15 cellular contexts compared by ENCODE assay signal in genomic region chr3:141115752-141116541, GRCh38.
DNase-seq lines count a peak whose midpoint lies in the region; ATAC-seq, FAIRE-seq and TF ChIP-seq lines count a peak whose summit lies in the region.
"Had no signal": no experiment of that assay in that cellular context is flagged by ENCODE, and none has a peak within 500 bp of the region (broad histone marks: within the 10 kb centered on the region; RNA-seq: fewer than 3 reads in every experiment).

No MANE protein-coding gene starts in this region.

- H3K4me3 Mint-ChIP-seq in mesothelial cell of epicardium: no peak overlapping the region
- H3K4me3 Mint-ChIP-seq in stimulated activated memory B cell treated with anti-CD40 and anti-IgM and Interleukin-4, amounts not matched to agents 10 μg/mL and 1 μg/mL and 100 μg/mL, for 72 hours: no peak overlapping the region
- H3K4me3 Mint-ChIP-seq: activated naive CD8-positive, alpha-beta T cell; naive B cell had no signal

- H3K27ac Mint-ChIP-seq in mesothelial cell of epicardium: peak overlapping the region; percentile 56
- H3K27ac Mint-ChIP-seq in stimulated activated memory B cell treated with anti-CD40 and anti-IgM and Interleukin-4, amounts not matched to agents 10 μg/mL and 1 μg/mL and 100 μg/mL, for 72 hours: no peak overlapping the region
- H3K27ac Mint-ChIP-seq: activated naive CD8-positive, alpha-beta T cell; naive B cell had no signal

- TF ChIP-seq CTCF in fibroblast of villous mesenchyme (IDR thresholded peaks at IDR 0.05; ENCODE audit: insufficient read depth, low read depth, low read length): no peak
- no peak for TF ChIP-seq CTCF in mesothelial cell of epicardium (IDR thresholded peaks at IDR 0.05; ENCODE audit: unreplicated experiment)

- in situ Hi-C loops in KBM-7 (cut with MboI; ENCODE audit: low pct_unique_long_range_greater_than_20kb, low sequenced_read_pairs): loop anchor here (25.0 kb wide), 1 partner anchor 104 kb away; no protein-coding TSS in a partner anchor

- peaks cover 7% of the 10 kb centered on the region for H3K4me1 Mint-ChIP-seq in mesothelial cell of epicardium
- H3K4me1 Mint-ChIP-seq in stimulated activated memory B cell treated with anti-CD40 and anti-IgM and Interleukin-4, amounts not matched to agents 10 μg/mL and 1 μg/mL and 100 μg/mL, for 72 hours: no peaks in the 10 kb centered on the region
- H3K4me1 Mint-ChIP-seq: naive B cell had no signal

- H3K4me3 ChIP-seq in fibroblast of villous mesenchyme (ENCODE audit: low read depth, low read length): no peak overlapping the region

- no peak for TF ChIP-seq POLR2A in H54 (IDR thresholded peaks at IDR 0.05; ENCODE audit: low read depth, low read length)

- no peaks in the 10 kb centered on the region for H3K36me3 ChIP-seq in KOPT-K1 (ENCODE audit: insufficient read depth, low read length)

- no peaks in the 10 kb centered on the region for H3K9me3 ChIP-seq in KOPT-K1 (ENCODE audit: insufficient read depth, low read length, poor library complexity, severe bottlenecking)

- H3K27ac ChIP-seq in KOPT-K1 (ENCODE audit: low read depth, low read length, poor library complexity, severe bottlenecking): peak overlapping the region; percentile 10
- H3K27ac ChIP-seq: epithelial cell of prostate had no signal

- peak; percentile 41 for ATAC-seq in stimulated activated memory B cell treated with anti-CD40 and anti-IgM and Interleukin-4, amounts not matched to agents 10 μg/mL and 1 μg/mL and 100 μg/mL, for 72 hours
- no peak for ATAC-seq in HG03097 (IDR thresholded peaks at IDR 0.05; ENCODE audit: low FRiP score, unreplicated experiment)

- FAIRE-seq in H54 (lab: Jason Lieb, UNC): no peak

- DNase-seq in fibroblast of villous mesenchyme (ENCODE audit: low read depth) (peak; percentile 88), mesothelial cell of epicardium (ENCODE audit: low spot score in 2 of 2, unreplicated experiment in 2 of 2) (no peak), KBM-7 (no peak), H54 (ENCODE audit: insufficient read length, low spot score) (no peak)
- DNase-seq in NK-92 treated with Interleukin-12 subunit alpha and Interleukin-12 subunit beta, amount 100 ng/mL, for 24 hours (lab: John Stamatoyannopoulos, UW): no peak
- DNase-seq: activated CD8-positive, alpha-beta memory T cell treated with anti-CD3 and anti-CD28 coated beads, Interleukin-2, amount 50 U/mL, for 4 hours; naive B cell; NCI-H1105; NCI-H226; OCI-M1 had no signal

- H3K27me3 Mint-ChIP-seq in mesothelial cell of epicardium (ENCODE audit: low read depth): no peaks in the 10 kb centered on the region
- peaks cover 17% of the 10 kb centered on the region for H3K27me3 Mint-ChIP-seq in stimulated activated memory B cell treated with anti-CD40 and anti-IgM and Interleukin-4, amounts not matched to agents 10 μg/mL and 1 μg/mL and 100 μg/mL, for 72 hours

- peaks cover 36% of the 10 kb centered on the region for H3K9me3 Mint-ChIP-seq in mesothelial cell of epicardium
- no peaks in the 10 kb centered on the region for H3K9me3 Mint-ChIP-seq in stimulated activated memory B cell treated with anti-CD40 and anti-IgM and Interleukin-4, amounts not matched to agents 10 μg/mL and 1 μg/mL and 100 μg/mL, for 72 hours

- H3K36me3 Mint-ChIP-seq in mesothelial cell of epicardium: peaks cover 11% of the 10 kb centered on the region
- no peaks in the 10 kb centered on the region for H3K36me3 Mint-ChIP-seq in stimulated activated memory B cell treated with anti-CD40 and anti-IgM and Interleukin-4, amounts not matched to agents 10 μg/mL and 1 μg/mL and 100 μg/mL, for 72 hours
- H3K36me3 Mint-ChIP-seq: activated naive CD8-positive, alpha-beta T cell; naive B cell had no signal
